25 cellular contexts compared by ENCODE assay signal in the genomic region with DNA sequence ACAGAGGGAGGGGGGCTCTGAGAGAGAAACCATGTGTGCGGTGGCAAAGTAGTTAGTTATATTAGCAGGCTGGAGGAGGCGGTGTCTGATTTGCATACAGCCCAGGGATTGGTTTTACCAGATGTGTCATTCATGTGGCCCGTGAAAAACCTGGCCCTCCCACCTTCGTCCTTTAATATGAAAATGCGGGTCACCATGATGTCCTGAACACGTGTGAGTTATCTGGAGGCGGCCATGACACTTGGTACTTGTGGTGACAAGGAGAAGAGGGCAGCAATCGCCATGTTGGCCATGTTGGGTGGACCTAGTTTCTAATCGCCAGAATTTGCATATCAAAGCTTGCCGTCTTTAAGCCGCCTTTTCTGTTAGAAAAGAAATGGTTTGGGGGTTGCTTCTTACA.
"Had no signal": no experiment of that assay in that cellular context is flagged by ENCODE, and none has a peak within 500 bp of the region (broad histone marks: within the 10 kb centered on the region; RNA-seq: fewer than 3 reads in every experiment).

No MANE protein-coding gene starts in this region.

- DNase-seq: activated B cell treated with CpG ODN at 0.5 μM for 24 hours; activated CD4-positive, alpha-beta T cell treated with anti-CD3 and anti-CD28 coated beads for 1 hour; activated CD4-positive, alpha-beta T cell treated with anti-CD3 and anti-CD28 coated beads, Interleukin-2, amount 10 ng/mL, durations not matched to agents 24 days and 14 days; activated CD4-positive, alpha-beta T cell treated with anti-CD3 and anti-CD28 coated beads, Interleukin-2, amount 50 U/mL, for 48 hours; activated CD8-positive, alpha-beta memory T cell treated with anti-CD3 and anti-CD28 coated beads, Interleukin-2, amount 10 ng/mL, durations not matched to agents 7 days and 5 days; activated effector memory CD4-positive, alpha-beta T cell treated with Interleukin-2 at 50 U/mL for 16 hours; activated naive CD4-positive, alpha-beta T cell; activated T-cell treated with anti-CD3 and anti-CD28 coated beads, Interleukin-2, amount 50 U/mL, for 24 hours; KG1; NCI-H1048; NCI-H146; NCI-H187 treated with DMSO at 0.1 percent for 48 hours; NCI-H2171; NCI-H2227 treated with DMSO at 0.1 percent for 48 hours; NCI-H446 treated with DMSO at 0.1 percent for 48 hours; NK-92 treated with Interleukin-12 subunit alpha and Interleukin-12 subunit beta, amount 100 ng/mL, for 24 hours; Peyer's patch; Right ventricle myocardium superior; SJCRH30; SK-N-SH; T-helper 1 cell had no signal

- H3K27me3 Mint-ChIP-seq: activated B cell treated with CpG ODN at 0.5 μM for 24 hours; activated CD4-positive, alpha-beta T cell treated with anti-CD3 and anti-CD28 coated beads, Interleukin-2, amount 10 ng/mL, durations not matched to agents 24 days and 14 days; activated CD8-positive, alpha-beta memory T cell treated with anti-CD3 and anti-CD28 coated beads, Interleukin-2, amount 10 ng/mL, durations not matched to agents 7 days and 5 days; activated naive CD4-positive, alpha-beta T cell treated with anti-CD3 and anti-CD28 coated beads, Interleukin-2, amount 50 U/mL, for 24 hours; activated T-cell treated with anti-CD3 and anti-CD28 coated beads, Interleukin-2, amount 50 U/mL, for 24 hours; brain; central memory CD8-positive, alpha-beta T cell had no signal

- H3K4me1 Mint-ChIP-seq: activated B cell treated with CpG ODN at 0.5 μM for 24 hours; activated CD4-positive, alpha-beta T cell treated with anti-CD3 and anti-CD28 coated beads, Interleukin-2, amount 10 ng/mL, durations not matched to agents 24 days and 14 days; activated CD8-positive, alpha-beta memory T cell treated with anti-CD3 and anti-CD28 coated beads, Interleukin-2, amount 10 ng/mL, durations not matched to agents 7 days and 5 days; activated naive CD4-positive, alpha-beta T cell treated with anti-CD3 and anti-CD28 coated beads, Interleukin-2, amount 50 U/mL, for 24 hours; central memory CD8-positive, alpha-beta T cell had no signal

- H3K9me3 Mint-ChIP-seq: central memory CD8-positive, alpha-beta T cell had no signal

- H3K27ac Mint-ChIP-seq: activated B cell treated with CpG ODN at 0.5 μM for 24 hours; activated CD4-positive, alpha-beta T cell treated with anti-CD3 and anti-CD28 coated beads, Interleukin-2, amount 10 ng/mL, durations not matched to agents 24 days and 14 days; activated CD8-positive, alpha-beta memory T cell treated with anti-CD3 and anti-CD28 coated beads, Interleukin-2, amount 10 ng/mL, durations not matched to agents 7 days and 5 days; activated naive CD4-positive, alpha-beta T cell treated with anti-CD3 and anti-CD28 coated beads, Interleukin-2, amount 50 U/mL, for 24 hours; activated T-cell treated with anti-CD3 and anti-CD28 coated beads, Interleukin-2, amount 50 U/mL, for 24 hours; activated T-helper 1 cell treated with anti-CD3 and anti-CD28 coated beads, Interleukin-12 subunit alpha, Interleukin-12 subunit beta, Interleukin-2, Interleukin-4 antibody, amounts not matched to agents 30 ng/mL and 10 ng/mL and 1 ng/mL, durations not matched to agents 14 hours and 24 hours and 36 hours; brain had no signal

- ATAC-seq: activated CD8-positive, alpha-beta memory T cell treated with anti-CD3 and anti-CD28 coated beads, Interleukin-2, amount 10 ng/mL, durations not matched to agents 7 days and 5 days had no signal

- H3K4me3 Mint-ChIP-seq: activated B cell treated with CpG ODN at 0.5 μM for 24 hours; activated CD4-positive, alpha-beta T cell treated with anti-CD3 and anti-CD28 coated beads, Interleukin-2, amount 10 ng/mL, durations not matched to agents 24 days and 14 days; activated CD8-positive, alpha-beta memory T cell treated with anti-CD3 and anti-CD28 coated beads, Interleukin-2, amount 10 ng/mL, durations not matched to agents 7 days and 5 days; activated naive CD4-positive, alpha-beta T cell treated with anti-CD3 and anti-CD28 coated beads, Interleukin-2, amount 50 U/mL, for 24 hours; activated T-cell treated with anti-CD3 and anti-CD28 coated beads, Interleukin-2, amount 50 U/mL, for 24 hours; activated T-helper 1 cell treated with anti-CD3 and anti-CD28 coated beads, Interleukin-12 subunit alpha, Interleukin-12 subunit beta, Interleukin-2, Interleukin-4 antibody, amounts not matched to agents 30 ng/mL and 10 ng/mL and 1 ng/mL, durations not matched to agents 14 hours and 24 hours and 36 hours; brain; central memory CD8-positive, alpha-beta T cell had no signal
